ENCODE assay signal across 24 cellular contexts in the genomic region with DNA sequence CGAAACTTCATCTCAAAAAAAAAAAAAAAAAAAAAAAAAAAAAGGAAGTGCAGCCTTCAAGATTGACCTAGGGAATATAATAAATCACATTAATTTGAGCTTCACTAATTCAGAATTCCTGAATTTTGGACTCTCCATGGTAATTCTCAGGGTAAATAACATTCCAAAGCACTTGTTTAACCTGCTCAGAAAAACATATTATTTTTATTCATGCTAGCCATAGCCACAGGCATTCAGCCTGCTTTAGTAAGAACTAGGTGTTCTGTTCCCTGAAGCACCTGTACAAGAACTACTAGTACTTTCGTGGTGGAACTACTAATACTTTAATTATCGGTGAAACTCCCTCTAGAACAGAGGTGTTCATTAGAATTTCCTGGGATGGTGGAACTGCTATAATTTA.
"Had no signal": no experiment of that assay in that cellular context is flagged by ENCODE, and none has a peak within 500 bp of the region (broad histone marks: within the 10 kb centered on the region; RNA-seq: fewer than 3 reads in every experiment).

No MANE protein-coding gene starts in this region.

- H3K9me3 Mint-ChIP-seq: activated CD4-positive, alpha-beta memory T cell treated with anti-CD3 and anti-CD28 coated beads, Interleukin-2, amount 10 ng/mL, durations not matched to agents 7 days and 5 days; activated CD4-positive, alpha-beta T cell treated with anti-CD3 and anti-CD28 coated beads, Interleukin-2, amount 10 ng/mL, durations not matched to agents 24 days and 14 days; activated naive CD4-positive, alpha-beta T cell treated with anti-CD3 and anti-CD28 coated beads, Interleukin-2, amount 50 U/mL, for 72 hours; activated T-helper 17 cell treated with anti-CD3 and anti-CD28 coated beads, Interleukin-2, amount 50 U/mL, for 72 hours; neural progenitor cell; T-helper 2 cell treated with Interferon-gamma antibody and Interleukin-4, amounts not matched to agents 5 μg/mL and 100 μg/mL, for 36 hours had no signal

- H3K36me3 Mint-ChIP-seq: neural progenitor cell had no signal

- H3K4me3 ChIP-seq: ascending aorta, esophagus squamous epithelium, gastroesophageal sphincter, neural progenitor cell, thoracic aorta had no signal

- DNase-seq: activated CD4-positive, alpha-beta memory T cell treated with anti-CD3 and anti-CD28 coated beads, Interleukin-2, amount 10 ng/mL, durations not matched to agents 7 days and 5 days; activated CD4-positive, alpha-beta T cell treated with anti-CD3 and anti-CD28 coated beads, Interleukin-2, amount 10 ng/mL, durations not matched to agents 24 days and 14 days; brain microvascular endothelial cell; central memory CD4-positive, alpha-beta T cell; esophagus squamous epithelium; head of caudate nucleus; left ventricle myocardium superior; mammary epithelial cell; naive thymus-derived CD8-positive, alpha-beta T cell; posterior cingulate gyrus; retina; stimulated activated CD4-positive, alpha-beta T cell treated with anti-CD3 and anti-CD28 coated beads, Interleukin-2, amount 100 ng/mL, for 48 hours; stimulated activated CD8-positive, alpha-beta memory T cell treated with anti-CD3 and anti-CD28 coated beads, Interleukin-4, amount 100 ng/mL, for 48 hours; stimulated activated naive CD4-positive, alpha-beta T cell treated with Interleukin-2 at 50 U/mL for 16 hours had no signal

- H3K36me3 ChIP-seq: brain microvascular endothelial cell, esophagus squamous epithelium, gastroesophageal sphincter, neural progenitor cell, thoracic aorta had no signal

- H3K4me3 Mint-ChIP-seq: activated CD4-positive, alpha-beta memory T cell treated with anti-CD3 and anti-CD28 coated beads, Interleukin-2, amount 10 ng/mL, durations not matched to agents 7 days and 5 days; activated CD4-positive, alpha-beta T cell treated with anti-CD3 and anti-CD28 coated beads, Interleukin-2, amount 10 ng/mL, durations not matched to agents 24 days and 14 days; activated T-helper 17 cell treated with anti-CD3 and anti-CD28 coated beads, Interleukin-2, amount 50 U/mL, for 72 hours; mesothelial cell of epicardium; naive thymus-derived CD8-positive, alpha-beta T cell; neural progenitor cell; T-helper 2 cell treated with Interferon-gamma antibody and Interleukin-4, amounts not matched to agents 5 μg/mL and 100 μg/mL, for 36 hours; type B pancreatic cell had no signal

- H3K27me3 Mint-ChIP-seq: activated CD4-positive, alpha-beta memory T cell treated with anti-CD3 and anti-CD28 coated beads, Interleukin-2, amount 10 ng/mL, durations not matched to agents 7 days and 5 days; activated CD4-positive, alpha-beta T cell treated with anti-CD3 and anti-CD28 coated beads, Interleukin-2, amount 10 ng/mL, durations not matched to agents 24 days and 14 days; activated T-helper 17 cell treated with anti-CD3 and anti-CD28 coated beads, Interleukin-2, amount 50 U/mL, for 72 hours; naive thymus-derived CD8-positive, alpha-beta T cell; type B pancreatic cell had no signal

- H3K9ac ChIP-seq: neural progenitor cell had no signal

- H3K27ac ChIP-seq: ascending aorta, brain microvascular endothelial cell, esophagus squamous epithelium, gastroesophageal sphincter, neural progenitor cell, thoracic aorta, VCaP had no signal

- ATAC-seq: gastroesophageal sphincter; naive thymus-derived CD8-positive, alpha-beta T cell had no signal

- H3K27ac Mint-ChIP-seq: activated CD4-positive, alpha-beta memory T cell treated with anti-CD3 and anti-CD28 coated beads, Interleukin-2, amount 10 ng/mL, durations not matched to agents 7 days and 5 days; mesothelial cell of epicardium; neural progenitor cell; T-helper 2 cell treated with Interferon-gamma antibody and Interleukin-4, amounts not matched to agents 5 μg/mL and 100 μg/mL, for 36 hours had no signal

- H3K9me3 ChIP-seq: ascending aorta, esophagus squamous epithelium, gastroesophageal sphincter, thoracic aorta had no signal

- H3K27me3 ChIP-seq: ascending aorta, brain microvascular endothelial cell, esophagus squamous epithelium, gastroesophageal sphincter, neural progenitor cell had no signal
